In the genomic region with DNA sequence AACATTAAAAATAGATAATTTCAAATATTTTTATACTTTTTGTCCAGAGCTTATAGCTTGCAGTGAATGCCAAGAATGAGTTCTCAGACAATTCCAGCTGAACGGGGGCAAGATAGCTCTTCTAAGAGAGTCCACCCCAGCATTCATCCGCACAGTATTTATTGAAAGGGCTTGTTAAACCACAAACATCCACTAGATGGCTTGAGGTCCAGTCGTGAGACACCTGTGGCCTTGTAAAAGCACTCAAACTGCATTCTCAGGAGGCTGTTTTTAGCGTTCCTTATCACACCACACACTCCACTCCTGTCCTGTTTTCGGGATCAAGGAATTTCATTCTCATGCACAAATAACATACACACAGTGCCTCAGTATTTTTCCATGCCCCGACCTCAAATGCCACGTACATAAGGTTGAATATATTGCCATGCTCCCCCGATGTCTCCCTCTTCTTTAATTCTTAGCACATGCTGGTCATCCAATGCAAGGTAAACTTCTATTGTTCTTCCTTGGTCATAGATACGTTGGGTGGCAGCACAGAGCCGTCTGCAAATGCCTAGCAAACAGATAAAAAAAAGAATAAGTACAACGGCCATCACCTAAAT, we compare ENCODE assay signal across 1 cellular context.
A peak's percentile ranks its signal among the peaks of the same experiment; 100 is the strongest.
TF ChIP-seq lines count a peak whose summit lies in the region.

No MANE protein-coding gene starts in this region.

TF ChIP-seq in IMR-90, 13 proteins besides CTCF, POLR2A, EP300 and RAD21:
- TF ChIP-seq SMC3 (IDR thresholded peaks at IDR 0.05; ENCODE audit: low read depth, low read length) (peak; percentile 37), BHLHE40 (IDR thresholded peaks at IDR 0.05; ENCODE audit: low read depth, low read length) (no peak)
